Comparison of ENCODE assay signal across 1 cellular context in genomic region chr10:72243822-72244437, GRCh38.
TF ChIP-seq lines count a peak whose summit lies in the region.

No MANE protein-coding gene starts in this region.

TF ChIP-seq in K562, 482 proteins besides CTCF, POLR2A, EP300 and RAD21 (continued from another document):
- no peak for TF ChIP-seq CBX3 (IDR thresholded peaks at IDR 0.05; ENCODE audit: borderline replicate concordance in 1 of 2, low read length in 2 of 2)
- no peak for TF ChIP-seq DIDO1 (tag; IDR thresholded peaks at IDR 0.05; ENCODE audit: low read depth)
- TF ChIP-seq ZNF282 (CRISPR knock-in tag; IDR thresholded peaks at IDR 0.05): no peak
- TF ChIP-seq FUS (optimal IDR thresholded peaks at IDR 0.05; ENCODE audit: low read depth, low read length): no peak
- TF ChIP-seq ZBTB2 (IDR thresholded peaks at IDR 0.05): no peak
